ENCODE assay signal across 18 cellular contexts in genomic region chr5:124318661-124319060, GRCh38.
A peak's percentile ranks its signal among the peaks of the same experiment; 100 is the strongest.
DNase-seq lines count a peak whose midpoint lies in the region; ATAC-seq and TF ChIP-seq lines count a peak whose summit lies in the region.
"Had no signal": no experiment of that assay in that cellular context is flagged by ENCODE, and none has a peak within 500 bp of the region (broad histone marks: within the 10 kb centered on the region; RNA-seq: fewer than 3 reads in every experiment).

No MANE protein-coding gene starts in this region.

- H3K9me3 Mint-ChIP-seq in WTC11 = peaks cover 39% of the 10 kb centered on the region
- no peaks in the 10 kb centered on the region for H3K9me3 Mint-ChIP-seq in natural killer cell
- H3K9me3 Mint-ChIP-seq: CD4-positive, alpha-beta T cell; CD8-positive, alpha-beta T cell had no signal

- H3K27ac Mint-ChIP-seq in WTC11 = no peak overlapping the region
- H3K27ac Mint-ChIP-seq in natural killer cell = no peak overlapping the region
- H3K27ac Mint-ChIP-seq: B cell; CD4-positive, alpha-beta T cell; CD8-positive, alpha-beta T cell had no signal

- no peaks in the 10 kb centered on the region for H3K36me3 ChIP-seq in HEK293 (ENCODE audit: control insufficient read depth in 2 of 2, insufficient read depth in 1 of 2, low read length in 2 of 2)
- no peaks in the 10 kb centered on the region for H3K36me3 ChIP-seq in mesendoderm (ENCODE audit: control insufficient read depth, insufficient read depth, low read length)
- H3K36me3 ChIP-seq: BLaER1 treated with 17β-estradiol and CSF1 and Interleukin-3, amounts not matched to agents 10 nM and 100 nM had no signal

- peak overlapping the region; percentile 83 for H2AK5ac ChIP-seq in mesendoderm (ENCODE audit: low read length)

- H3K23ac ChIP-seq in mesendoderm (ENCODE audit: low read length) = no peak overlapping the region

- no CpG with 5 or more reads among the region's 1 CpG for WGBS in mesendoderm (ENCODE audit: extremely low coverage, insufficient coverage, low lambda C conversion rate)

- H3K79me2 ChIP-seq in mesendoderm (ENCODE audit: control insufficient read depth, insufficient read depth, low read length) = no peaks in the 10 kb centered on the region

- no peak overlapping the region for H2BK120ac ChIP-seq in mesendoderm (ENCODE audit: low read depth, low read length)

- no peak overlapping the region for H3K9ac ChIP-seq in mesendoderm (ENCODE audit: low read length)
- H3K9ac ChIP-seq: BLaER1 treated with 17β-estradiol and CSF1 and Interleukin-3, amounts not matched to agents 10 nM and 100 nM had no signal

- no peak overlapping the region for H3K4me2 ChIP-seq in mesendoderm (ENCODE audit: low read length)
- H3K4me2 ChIP-seq: A549; BLaER1 treated with 17β-estradiol and CSF1 and Interleukin-3, amounts not matched to agents 10 nM and 100 nM had no signal

- no peak overlapping the region for H3K4me3 Mint-ChIP-seq in WTC11
- H3K4me3 Mint-ChIP-seq in natural killer cell = no peak overlapping the region
- H3K4me3 Mint-ChIP-seq: B cell; CD4-positive, alpha-beta T cell; CD8-positive, alpha-beta T cell had no signal

- intact Hi-C loops in natural killer cell (cut with micrococcal nuclease) = no loop called here

- H3K4me1 Mint-ChIP-seq in WTC11 = peaks cover 9% of the 10 kb centered on the region
- H3K4me1 Mint-ChIP-seq in natural killer cell = no peaks in the 10 kb centered on the region
- H3K4me1 Mint-ChIP-seq: B cell had no signal

- H3K27me3 Mint-ChIP-seq in WTC11 (ENCODE audit: low read depth) = no peaks in the 10 kb centered on the region
- H3K27me3 Mint-ChIP-seq in natural killer cell (ENCODE audit: low read depth in 2 of 2) = peaks cover 0 to 10% of the 10 kb centered on the region in 2 donors
- H3K27me3 Mint-ChIP-seq: B cell; CD4-positive, alpha-beta T cell had no signal

- no peaks in the 10 kb centered on the region for H3K4me1 ChIP-seq in HEK293 (ENCODE audit: control insufficient read depth, insufficient read depth, low read length)
- H3K4me1 ChIP-seq in mesendoderm (ENCODE audit: control insufficient read depth, low read depth, low read length) = no peaks in the 10 kb centered on the region
- H3K4me1 ChIP-seq: A549; BLaER1 treated with 17β-estradiol and CSF1 and Interleukin-3, amounts not matched to agents 10 nM and 100 nM; Caco-2 had no signal

- H4K8ac ChIP-seq in mesendoderm (ENCODE audit: low read depth, low read length) = no peak overlapping the region

- H3K79me1 ChIP-seq in mesendoderm (ENCODE audit: low read length) = no peaks in the 10 kb centered on the region

- no peak for TF ChIP-seq CTCF in HEK293 (tag by site-specific recombination; IDR thresholded peaks at IDR 0.05)
- TF ChIP-seq CTCF in WTC11 (IDR thresholded peaks at IDR 0.05) = no peak
- no peak for TF ChIP-seq CTCF in natural killer cell (IDR thresholded peaks at IDR 0.05)

- POLR2A ChIA-PET in HEK293 (lab: Yijun Ruan, JAX) (no interaction called here), WTC11 (lab: Charles Lee) (no interaction called here)

- ATAC-seq in WTC11 = no peak
- no peak for ATAC-seq in natural killer cell
- ATAC-seq in HG02642 (IDR thresholded peaks at IDR 0.05; ENCODE audit: poor library complexity, unreplicated experiment) = no peak
- ATAC-seq: A549; CD8-positive, alpha-beta T cell had no signal

- no peak for DNase-seq in WTC11 (ENCODE audit: low spot score)
- DNase-seq in mesendoderm = no peak
- no peak for DNase-seq in natural killer cell
- no peak for DNase-seq in cerebellum (ENCODE audit: low spot score)
- DNase-seq: AML-193; Caco-2; Calu3; CD4-positive, alpha-beta T cell; CD8-positive, alpha-beta T cell; DMS79 treated with DMSO at 0.1 percent for 48 hours; GF-D8 had no signal

- H3K36me3 Mint-ChIP-seq in WTC11 = peaks cover 18% of the 10 kb centered on the region
- no peaks in the 10 kb centered on the region for H3K36me3 Mint-ChIP-seq in natural killer cell
- H3K36me3 Mint-ChIP-seq: CD8-positive, alpha-beta T cell had no signal

- no peak overlapping the region for H3K18ac ChIP-seq in mesendoderm (ENCODE audit: low read length)

- H2BK5ac ChIP-seq in mesendoderm (ENCODE audit: low read length) = no peak overlapping the region

- CTCF ChIA-PET in HEK293 (lab: Yijun Ruan, JAX) = no interaction called here
- CTCF ChIA-PET in WTC11 (lab: Charles Lee) = no interaction called here

- H3K9me3 ChIP-seq in HEK293 (ENCODE audit: control insufficient read depth, insufficient read depth, low read depth, low read length) = no peaks in the 10 kb centered on the region
- H3K9me3 ChIP-seq: A549, Caco-2 had no signal

- H3K4me3 ChIP-seq in HEK293 (ENCODE audit: low read depth, low read length) (no peak overlapping the region), mesendoderm (ENCODE audit: low read length) (no peak overlapping the region)
- H3K4me3 ChIP-seq: A549; BLaER1 treated with 17β-estradiol and CSF1 and Interleukin-3, amounts not matched to agents 10 nM and 100 nM had no signal

- no peak overlapping the region for H3K27ac ChIP-seq in HEK293 (ENCODE audit: extremely low read depth, low read depth, low read length)
- no peak overlapping the region for H3K27ac ChIP-seq in mesendoderm (ENCODE audit: low read depth, low read length)
- H3K27ac ChIP-seq: 22Rv1; A549; BLaER1 treated with 17β-estradiol and CSF1 and Interleukin-3, amounts not matched to agents 10 nM and 100 nM; C4-2B had no signal

- H3K4ac ChIP-seq in mesendoderm (ENCODE audit: low read depth, low read length) = peak overlapping the region; percentile 55

- peak overlapping the region; percentile 41 for H2BK15ac ChIP-seq in mesendoderm (replicated peaks; ENCODE audit: low read depth)

- no peaks in the 10 kb centered on the region for H3K27me3 ChIP-seq in mesendoderm (ENCODE audit: insufficient read depth, low read length, poor library complexity)
- H3K27me3 ChIP-seq: BLaER1 treated with 17β-estradiol and CSF1 and Interleukin-3, amounts not matched to agents 10 nM and 100 nM had no signal

- H4K5ac ChIP-seq in mesendoderm (ENCODE audit: low read length) = no peak overlapping the region

- H3K56ac ChIP-seq in mesendoderm (ENCODE audit: low read length) = no peak overlapping the region

TF ChIP-seq in HEK293, 187 proteins besides CTCF, POLR2A, EP300 and RAD21:
- TF ChIP-seq PBX3 (CRISPR knock-in tag; IDR thresholded peaks at IDR 0.05) (no peak), ZNF10 (tag by site-specific recombination; IDR thresholded peaks at IDR 0.05) (peak; percentile 93)

TF ChIP-seq in WTC11, 78 proteins besides CTCF, POLR2A, EP300 and RAD21:
- TF ChIP-seq ZBTB43 (CRISPR knock-in tag; IDR thresholded peaks at IDR 0.05) (no peak), ZNF121 (CRISPR knock-in tag; IDR thresholded peaks at IDR 0.05) (peak; percentile 67)

Comparison
In these comparisons a context has a peak if more than half of its experiments do, and no peak if none do; other contexts are left out.
1. Of the 8 proteins assayed by ChIP-seq in both HEK293 and WTC11: peak only in HEK293: none; only in WTC11: ZNF121; in both: none; in neither: 7.